Comparison of ENCODE assay signal across 23 cellular contexts in the genomic region with DNA sequence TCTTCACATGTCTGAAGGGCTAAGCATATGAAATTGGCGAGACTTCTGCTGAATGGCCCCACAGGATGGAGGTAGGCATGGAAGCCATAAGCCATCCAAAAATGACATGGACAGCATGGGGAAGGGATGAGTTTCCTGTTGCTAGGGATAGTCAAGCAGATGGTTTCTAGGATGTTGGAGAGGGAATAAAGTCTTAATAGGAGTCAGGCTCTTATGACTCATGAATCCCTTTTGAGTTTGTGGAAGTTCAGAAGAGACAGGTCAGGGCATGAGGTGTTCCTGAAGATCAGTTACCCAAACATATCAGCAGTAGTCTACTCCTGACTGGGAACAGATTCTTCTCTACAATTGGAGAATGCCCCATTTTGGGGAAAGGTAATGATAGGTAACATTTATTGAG.
DNase-seq lines count a peak whose midpoint lies in the region; ATAC-seq and TF ChIP-seq lines count a peak whose summit lies in the region.
"Had no signal": no experiment of that assay in that cellular context is flagged by ENCODE, and none has a peak within 500 bp of the region (broad histone marks: within the 10 kb centered on the region; RNA-seq: fewer than 3 reads in every experiment).

No MANE protein-coding gene starts in this region.

- H3K9me3 ChIP-seq in mucosa of descending colon: no peaks in the 10 kb centered on the region
- H3K9me3 ChIP-seq: thoracic aorta had no signal

- H3K4me3 Mint-ChIP-seq in mesothelial cell of epicardium: no peak overlapping the region
- no peak overlapping the region for H3K4me3 Mint-ChIP-seq in activated T-cell treated with anti-CD3 and anti-CD28 coated beads, Interleukin-2, amount 50 U/mL, for 24 hours
- no peak overlapping the region for H3K4me3 Mint-ChIP-seq in CD14-positive monocyte
- H3K4me3 Mint-ChIP-seq: CD4-positive, CD25-positive, alpha-beta regulatory T cell; nephron; stimulated activated effector memory CD8-positive, alpha-beta T cell treated with anti-CD3 and anti-CD28 coated beads, Interleukin-12 subunit alpha, Interleukin-12 subunit beta, amount 100 ng/mL, for 72 hours had no signal

- H3K36me3 Mint-ChIP-seq in mesothelial cell of epicardium: no peaks in the 10 kb centered on the region
- H3K36me3 Mint-ChIP-seq in activated T-cell treated with anti-CD3 and anti-CD28 coated beads, Interleukin-2, amount 50 U/mL, for 24 hours (ENCODE audit: low read depth): no peaks in the 10 kb centered on the region
- no peaks in the 10 kb centered on the region for H3K36me3 Mint-ChIP-seq in CD14-positive monocyte
- H3K36me3 Mint-ChIP-seq: CD4-positive, CD25-positive, alpha-beta regulatory T cell; stimulated activated effector memory CD8-positive, alpha-beta T cell treated with anti-CD3 and anti-CD28 coated beads, Interleukin-12 subunit alpha, Interleukin-12 subunit beta, amount 100 ng/mL, for 72 hours had no signal

- no peaks in the 10 kb centered on the region for H3K9me3 Mint-ChIP-seq in mesothelial cell of epicardium
- H3K9me3 Mint-ChIP-seq in activated T-cell treated with anti-CD3 and anti-CD28 coated beads, Interleukin-2, amount 50 U/mL, for 24 hours: no peaks in the 10 kb centered on the region
- H3K9me3 Mint-ChIP-seq in CD14-positive monocyte: peaks cover 0 to 1% (median 0%) of the 10 kb centered on the region in 7 donors
- H3K9me3 Mint-ChIP-seq: nephron; stimulated activated effector memory CD8-positive, alpha-beta T cell treated with anti-CD3 and anti-CD28 coated beads, Interleukin-12 subunit alpha, Interleukin-12 subunit beta, amount 100 ng/mL, for 72 hours had no signal

- H3K27ac Mint-ChIP-seq in mesothelial cell of epicardium: no peak overlapping the region
- no peak overlapping the region for H3K27ac Mint-ChIP-seq in activated T-cell treated with anti-CD3 and anti-CD28 coated beads, Interleukin-2, amount 50 U/mL, for 24 hours
- no peak overlapping the region for H3K27ac Mint-ChIP-seq in CD14-positive monocyte
- H3K27ac Mint-ChIP-seq: CD4-positive, CD25-positive, alpha-beta regulatory T cell; stimulated activated effector memory CD8-positive, alpha-beta T cell treated with anti-CD3 and anti-CD28 coated beads, Interleukin-12 subunit alpha, Interleukin-12 subunit beta, amount 100 ng/mL, for 72 hours had no signal

- no peak for TF ChIP-seq CTCF in choroid plexus epithelial cell (conservative IDR thresholded peaks at IDR 0.05; ENCODE audit: low read depth, low read length)
- no peak for TF ChIP-seq CTCF in mucosa of descending colon (IDR thresholded peaks at IDR 0.05)
- TF ChIP-seq CTCF in mesothelial cell of epicardium (IDR thresholded peaks at IDR 0.05; ENCODE audit: unreplicated experiment): no peak
- no peak for TF ChIP-seq CTCF in CD14-positive monocyte (IDR thresholded peaks at IDR 0.05)

- H3K27me3 Mint-ChIP-seq in mesothelial cell of epicardium (ENCODE audit: low read depth) (no peaks in the 10 kb centered on the region), CD14-positive monocyte (ENCODE audit: low read depth in 3 of 3) (peaks cover 3 to 12% (median 10%) of the 10 kb centered on the region in 3 donors)
- H3K27me3 Mint-ChIP-seq in activated T-cell treated with anti-CD3 and anti-CD28 coated beads, Interleukin-2, amount 50 U/mL, for 24 hours: no peaks in the 10 kb centered on the region

- H3K4me3 ChIP-seq in choroid plexus epithelial cell (ENCODE audit: low read depth, low read length) (no peak overlapping the region), mucosa of descending colon (no peak overlapping the region)
- H3K4me3 ChIP-seq: thoracic aorta had no signal

- no peaks in the 10 kb centered on the region for H3K4me1 ChIP-seq in mucosa of descending colon (ENCODE audit: low read depth)

- DNase-seq in EL (peak; percentile 5), NCI-H446 treated with DMSO at 0.1 percent for 48 hours (lab: John Stamatoyannopoulos, UW) (peak; percentile 17), choroid plexus epithelial cell (ENCODE audit: low read depth) (peak; percentile 8), mucosa of descending colon (no peak), mesothelial cell of epicardium (ENCODE audit: low spot score in 2 of 2, unreplicated experiment in 2 of 2) (no peak), CD14-positive monocyte (ENCODE audit: low spot score) (no peak)
- no peak for DNase-seq in activated T-cell treated with anti-CD3 and anti-CD28 coated beads, Interleukin-2, amount 50 U/mL, for 24 hours
- DNase-seq: ACHN; activated CD8-positive, alpha-beta memory T cell treated with anti-CD3 and anti-CD28 coated beads, Interleukin-2, amount 50 U/mL, for 48 hours; activated effector memory CD4-positive, alpha-beta T cell treated with anti-CD3 and anti-CD28 coated beads, Interleukin-2, amount 50 U/mL, for 16 hours; CD4-positive, CD25-positive, alpha-beta regulatory T cell; dermis blood vessel endothelial cell; DMS79 treated with DMSO at 0.1 percent for 48 hours; left colon; NCI-H1694 treated with DMSO at 0.1 percent for 48 hours; NCI-H2227 treated with DMSO at 0.1 percent for 48 hours; NCI-H82; OCI-M1; WERI-Rb-1 had no signal

- ATAC-seq in mucosa of descending colon (peak; percentile 19), GM21515 (IDR thresholded peaks at IDR 0.05; ENCODE audit: unreplicated experiment) (no peak)
- ATAC-seq: left colon; stimulated activated effector memory CD8-positive, alpha-beta T cell treated with anti-CD3 and anti-CD28 coated beads, Interleukin-12 subunit alpha, Interleukin-12 subunit beta, amount 100 ng/mL, for 72 hours had no signal

- H3K36me3 ChIP-seq in mucosa of descending colon (ENCODE audit: low read depth): no peaks in the 10 kb centered on the region
- H3K36me3 ChIP-seq: thoracic aorta, WERI-Rb-1 had no signal

- intact Hi-C loops in mucosa of descending colon (cut with DNase I, micrococcal nuclease): no loop called here
- intact Hi-C loops in CD14-positive monocyte (cut with micrococcal nuclease): no loop called here

- H3K4me1 Mint-ChIP-seq in mesothelial cell of epicardium (peaks cover 30% of the 10 kb centered on the region), CD14-positive monocyte (no peaks in the 10 kb centered on the region)
- H3K4me1 Mint-ChIP-seq in activated T-cell treated with anti-CD3 and anti-CD28 coated beads, Interleukin-2, amount 50 U/mL, for 24 hours (ENCODE audit: low read depth): no peaks in the 10 kb centered on the region
- H3K4me1 Mint-ChIP-seq: CD4-positive, CD25-positive, alpha-beta regulatory T cell; stimulated activated effector memory CD8-positive, alpha-beta T cell treated with anti-CD3 and anti-CD28 coated beads, Interleukin-12 subunit alpha, Interleukin-12 subunit beta, amount 100 ng/mL, for 72 hours had no signal

Comparison
In these comparisons a context has a peak if more than half of its experiments do, and no peak if none do; other contexts are left out.
1. DNase-seq: peak in EL (single experiment), NCI-H446 treated with DMSO at 0.1 percent for 48 hours (single experiment) and choroid plexus epithelial cell (single experiment); none in mucosa of descending colon (0 of 3), mesothelial cell of epicardium (0 of 2), activated T-cell treated with anti-CD3 and anti-CD28 coated beads, Interleukin-2, amount 50 U/mL, for 24 hours (single experiment) and CD14-positive monocyte (single experiment).